Comparison of ENCODE assay signal across 20 cellular contexts in genomic region chr3:189531271-189531670, GRCh38.
"Had no signal": no experiment of that assay in that cellular context is flagged by ENCODE, and none has a peak within 500 bp of the region (broad histone marks: within the 10 kb centered on the region; RNA-seq: fewer than 3 reads in every experiment).

No MANE protein-coding gene starts in this region.

- H3K27ac Mint-ChIP-seq: activated CD8-positive, alpha-beta T cell treated with anti-CD3 and anti-CD28 coated beads, Interleukin-2, amount 10 ng/mL, durations not matched to agents 7 days and 5 days; natural killer cell treated with Interleukin-12 subunit alpha and Interleukin-12 subunit beta and Interleukin-15 and Interleukin-18, amount 100 ng/mL, for 72 hours had no signal

- H3K36me3 ChIP-seq: gastrocnemius medialis, neutrophil, pancreas, tibial nerve, uterus, WERI-Rb-1 had no signal

- H3K36me3 Mint-ChIP-seq: natural killer cell treated with Interleukin-12 subunit alpha and Interleukin-12 subunit beta and Interleukin-15 and Interleukin-18, amount 100 ng/mL, for 72 hours had no signal

- H3K27ac ChIP-seq: gastrocnemius medialis, neutrophil, pancreas, tibial nerve, uterus, WERI-Rb-1 had no signal

- H3K4me1 ChIP-seq: gastrocnemius medialis, pancreas, tibial nerve, uterus had no signal

- DNase-seq: activated CD8-positive, alpha-beta T cell treated with anti-CD3 and anti-CD28 coated beads, Interleukin-2, amount 10 ng/mL, durations not matched to agents 7 days and 5 days; activated naive CD4-positive, alpha-beta T cell; aorta; cerebellar nuclear complex; cortex of kidney; gastrocnemius medialis; head of caudate nucleus; pancreas; stimulated activated CD4-positive, alpha-beta T cell treated with anti-CD3 and anti-CD28 coated beads, Interleukin-12 subunit alpha, Interleukin-12 subunit beta, amount 100 ng/mL, for 4 hours; stimulated activated CD4-positive, alpha-beta T cell treated with anti-CD3 and anti-CD28 coated beads, Interleukin-1b, Interleukin-23, amount 100 ng/mL, for 48 hours; stimulated activated naive CD4-positive, alpha-beta T cell treated with Interleukin-2 at 50 U/mL for 16 hours; SW 1271; uterus; WERI-Rb-1 had no signal

- H3K27me3 ChIP-seq: gastrocnemius medialis, neutrophil, pancreas, tibial nerve, uterus had no signal

- H3K4me3 ChIP-seq: gastrocnemius medialis, lung, pancreas, tibial nerve, uterus had no signal

- H3K9me3 ChIP-seq: gastrocnemius medialis, neutrophil, pancreas, uterus had no signal

- ATAC-seq: activated CD8-positive, alpha-beta T cell treated with anti-CD3 and anti-CD28 coated beads, Interleukin-2, amount 10 ng/mL, durations not matched to agents 7 days and 5 days; gastrocnemius medialis; left lobe of liver; natural killer cell treated with Interleukin-12 subunit alpha and Interleukin-12 subunit beta and Interleukin-15 and Interleukin-18, amount 100 ng/mL, for 72 hours; pancreas had no signal

- H3K4me3 Mint-ChIP-seq: activated CD8-positive, alpha-beta T cell treated with anti-CD3 and anti-CD28 coated beads, Interleukin-2, amount 10 ng/mL, durations not matched to agents 7 days and 5 days; activated T-helper 1 cell treated with anti-CD3 and anti-CD28 coated beads, Interleukin-12 subunit alpha, Interleukin-12 subunit beta, Interleukin-2, Interleukin-4 antibody, amounts not matched to agents 30 ng/mL and 10 ng/mL and 1 ng/mL, durations not matched to agents 14 hours and 24 hours and 36 hours; natural killer cell treated with Interleukin-12 subunit alpha and Interleukin-12 subunit beta and Interleukin-15 and Interleukin-18, amount 100 ng/mL, for 72 hours had no signal
